Comparison of ENCODE assay signal across 23 cellular contexts in genomic region chr4:67049446-67049845, GRCh38.
"Had no signal": no experiment of that assay in that cellular context is flagged by ENCODE, and none has a peak within 500 bp of the region (broad histone marks: within the 10 kb centered on the region; RNA-seq: fewer than 3 reads in every experiment).

No MANE protein-coding gene starts in this region.

- H3K27ac Mint-ChIP-seq: activated CD4-positive, alpha-beta T cell treated with anti-CD3 and anti-CD28 coated beads, Interleukin-2, amount 10 ng/mL, durations not matched to agents 7 days and 5 days; activated CD8-positive, alpha-beta T cell treated with anti-CD3 and anti-CD28 coated beads, Interleukin-2, amount 10 ng/mL, durations not matched to agents 7 days and 5 days; dendritic cell treated with granulocyte-macrophage colony-stimulating factor and Interleukin-4, amounts not matched to agents 40 ng/mL and 50 ng/mL, for 4 days; immature natural killer cell; naive thymus-derived CD8-positive, alpha-beta T cell had no signal

- ATAC-seq: activated CD8-positive, alpha-beta T cell treated with anti-CD3 and anti-CD28 coated beads, Interleukin-2, amount 10 ng/mL, durations not matched to agents 7 days and 5 days; activated naive CD4-positive, alpha-beta T cell treated with anti-CD3 and anti-CD28 coated beads, Interleukin-2, amount 50 U/mL, for 72 hours; left lobe of liver; lower lobe of right lung; naive thymus-derived CD8-positive, alpha-beta T cell had no signal

- H3K4me1 Mint-ChIP-seq: activated CD4-positive, alpha-beta T cell treated with anti-CD3 and anti-CD28 coated beads, Interleukin-2, amount 10 ng/mL, durations not matched to agents 7 days and 5 days; immature natural killer cell; naive thymus-derived CD8-positive, alpha-beta T cell had no signal

- H3K4me1 ChIP-seq: lower lobe of right lung, prostate gland, spleen, testis, uterus had no signal

- H3K27ac ChIP-seq: lower lobe of right lung, neutrophil, ovary, prostate gland, spleen, testis, uterus had no signal

- H3K36me3 Mint-ChIP-seq: activated naive CD4-positive, alpha-beta T cell treated with anti-CD3 and anti-CD28 coated beads, Interleukin-2, amount 50 U/mL, for 72 hours; brain; immature natural killer cell; naive thymus-derived CD8-positive, alpha-beta T cell had no signal

- H3K36me3 ChIP-seq: lower lobe of right lung, neutrophil, ovary, prostate gland, spleen, uterus had no signal

- H3K4me3 ChIP-seq: lower lobe of right lung, ovary, prostate gland, spleen, testis, uterus had no signal

- DNase-seq: activated CD4-positive, alpha-beta T cell treated with anti-CD3 and anti-CD28 coated beads, Interleukin-2, amount 10 ng/mL, durations not matched to agents 7 days and 5 days; activated CD4-positive, CD25-positive, alpha-beta regulatory T cell treated with anti-CD3 and anti-CD28 coated beads, Interleukin-2, amount 50 U/mL, for 72 hours; activated CD8-positive, alpha-beta T cell treated with anti-CD3 and anti-CD28 coated beads, Interleukin-2, amount 10 ng/mL, durations not matched to agents 7 days and 5 days; aorta; caudate nucleus; effector CD4-positive, alpha-beta T cell; foreskin melanocyte; immature natural killer cell; lower lobe of right lung; naive thymus-derived CD8-positive, alpha-beta T cell; ovary; spleen; stimulated activated CD4-positive, alpha-beta T cell treated with anti-CD3 and anti-CD28 coated beads, Interleukin-4, amount 100 ng/mL, for 1 hour; stimulated activated naive CD4-positive, alpha-beta T cell; testis; trophoblast cell; uterus had no signal

- H3K4me3 Mint-ChIP-seq: activated CD4-positive, alpha-beta T cell treated with anti-CD3 and anti-CD28 coated beads, Interleukin-2, amount 10 ng/mL, durations not matched to agents 7 days and 5 days; activated CD8-positive, alpha-beta T cell treated with anti-CD3 and anti-CD28 coated beads, Interleukin-2, amount 10 ng/mL, durations not matched to agents 7 days and 5 days; dendritic cell treated with granulocyte-macrophage colony-stimulating factor and Interleukin-4, amounts not matched to agents 40 ng/mL and 50 ng/mL, for 4 days; immature natural killer cell; naive thymus-derived CD8-positive, alpha-beta T cell had no signal

- H3K9me3 ChIP-seq: lower lobe of right lung, neutrophil, ovary, prostate gland, spleen, testis, uterus had no signal

- H3K9me3 Mint-ChIP-seq: activated CD4-positive, alpha-beta T cell treated with anti-CD3 and anti-CD28 coated beads, Interleukin-2, amount 10 ng/mL, durations not matched to agents 7 days and 5 days; brain; dendritic cell treated with granulocyte-macrophage colony-stimulating factor and Interleukin-4, amounts not matched to agents 40 ng/mL and 50 ng/mL, for 4 days had no signal

- H3K27me3 ChIP-seq: neutrophil, ovary, spleen, testis, uterus had no signal

- H3K27me3 Mint-ChIP-seq: activated CD4-positive, alpha-beta T cell treated with anti-CD3 and anti-CD28 coated beads, Interleukin-2, amount 10 ng/mL, durations not matched to agents 7 days and 5 days; brain; dendritic cell treated with granulocyte-macrophage colony-stimulating factor and Interleukin-4, amounts not matched to agents 40 ng/mL and 50 ng/mL, for 4 days had no signal
